In the genomic region with DNA sequence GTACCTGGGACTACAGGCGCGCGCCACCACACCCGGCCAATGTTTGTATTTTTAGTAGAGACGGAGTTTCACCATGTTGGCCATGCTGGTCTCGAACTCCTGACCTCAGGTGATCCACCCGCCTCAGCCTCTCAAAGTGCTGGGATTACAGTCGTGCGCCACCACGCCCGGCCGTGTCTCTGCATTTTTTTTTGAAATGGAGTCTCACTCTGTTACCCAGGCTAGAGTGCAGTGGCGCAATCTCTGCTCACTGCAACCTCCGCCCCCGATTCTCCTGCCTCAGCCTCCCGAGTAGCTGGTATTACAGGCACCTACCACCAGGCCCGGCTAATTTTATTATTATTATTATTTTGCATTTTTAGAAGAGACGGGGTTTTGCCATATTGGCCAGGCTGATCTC, we compare ENCODE assay signal across 4 cellular contexts. TPM values are rescaled to one million over a fixed set of nuclear protein-coding genes. Genes with fewer than 3 reads are reported as not detected.
"Had no signal": no experiment of that assay in that cellular context is flagged by ENCODE, and none has a peak within 500 bp of the region (broad histone marks: within the 10 kb centered on the region; RNA-seq: fewer than 3 reads in every experiment).

No MANE protein-coding gene starts in this region.

RNA-seq across cellular contexts. Expression of a gene that starts 47.3 kb away (rescaled TPM):
- total RNA-seq: HepG2, HT-29, HT1080, IMR-90 had no signal
- polyA plus RNA-seq: IMR-90 had no signal
